In the genomic region with DNA sequence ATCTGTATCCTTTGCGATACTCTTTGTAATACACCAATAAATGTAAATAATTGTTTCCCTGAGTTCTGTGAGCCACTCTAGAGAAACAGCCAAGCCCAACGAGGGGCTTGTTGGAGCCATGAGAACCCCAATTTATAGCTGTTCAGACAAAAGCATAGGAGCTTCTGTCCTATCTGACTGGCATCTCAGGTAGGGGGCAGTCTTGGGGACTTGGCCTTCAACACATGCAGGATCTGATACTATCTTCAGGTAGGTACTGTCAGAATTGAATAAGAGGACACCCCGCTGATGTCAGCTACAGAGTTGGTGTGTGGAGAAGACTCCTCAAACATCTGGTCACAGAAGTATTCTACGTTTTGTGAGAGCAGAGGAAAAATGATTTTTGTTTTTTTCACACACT, we compare ENCODE assay signal across 16 cellular contexts. TPM values are rescaled to one million over a fixed set of nuclear protein-coding genes. Genes with fewer than 3 reads are reported as not detected.
DNase-seq lines count a peak whose midpoint lies in the region; ATAC-seq and TF ChIP-seq lines count a peak whose summit lies in the region.
"Had no signal": no experiment of that assay in that cellular context is flagged by ENCODE, and none has a peak within 500 bp of the region (broad histone marks: within the 10 kb centered on the region; RNA-seq: fewer than 3 reads in every experiment).

No MANE protein-coding gene starts in this region.

- H4K20me1 ChIP-seq in GM23338 (replicated peaks; ENCODE audit: insufficient read depth) (peaks cover 4% of the 10 kb centered on the region), OCI-LY1 (ENCODE audit: insufficient read depth, low read length) (no peaks in the 10 kb centered on the region)
- H4K20me1 ChIP-seq: BLaER1 had no signal

- H3K27ac Mint-ChIP-seq in activated CD4-positive, alpha-beta T cell treated with anti-CD3 and anti-CD28 coated beads, Interleukin-2, amount 10 ng/mL, durations not matched to agents 24 days and 14 days: no peak overlapping the region
- no peak overlapping the region for H3K27ac Mint-ChIP-seq in activated CD4-positive, alpha-beta T cell treated with anti-CD3 and anti-CD28 coated beads for 36 hours
- H3K27ac Mint-ChIP-seq in GM23338 (no peak overlapping the region), endodermal cell (no peak overlapping the region)
- H3K27ac Mint-ChIP-seq: HFFc6 had no signal

- WGBS in endodermal cell (ENCODE audit: insufficient coverage in 1 of 2, insufficient read length in 1 of 2), 2 experiments: 94% methylated on average over 2 to 3 of the region's 4 CpGs

- H3K4me3 ChIP-seq in GM23338 (no peak overlapping the region), OCI-LY1 (ENCODE audit: low read depth, low read length, poor library complexity, severe bottlenecking) (no peak overlapping the region), endodermal cell (ENCODE audit: low read length) (no peak overlapping the region)
- H3K4me3 ChIP-seq: BLaER1, GM12878 had no signal

- peak; percentile 32 to 45; a peak in 3 of 4 replicates for TF ChIP-seq CTCF in GM23338 (conservative IDR thresholded peaks at IDR 0.05; ENCODE audit: low read depth in 2 of 2)
- TF ChIP-seq CTCF in OCI-LY1 (IDR thresholded peaks at IDR 0.05; ENCODE audit: low read length): peak; percentile 14; the same call in 1 of the 2 replicates
- TF ChIP-seq CTCF in endodermal cell (conservative IDR thresholded peaks at IDR 0.05): peak; percentile 44

- H3K4me1 ChIP-seq in GM23338 (ENCODE audit: insufficient read depth) (no peaks in the 10 kb centered on the region), OCI-LY1 (ENCODE audit: insufficient read depth, low read length, severe bottlenecking) (no peaks in the 10 kb centered on the region), endodermal cell (ENCODE audit: control insufficient read depth, insufficient read depth, low read length) (peaks cover 5% of the 10 kb centered on the region)
- H3K4me1 ChIP-seq: BLaER1 had no signal

- H3K4me2 ChIP-seq in GM23338 (no peak overlapping the region), OCI-LY1 (ENCODE audit: low read length) (no peak overlapping the region)
- H3K4me2 ChIP-seq: BLaER1 had no signal

- H2AFZ ChIP-seq in GM23338 (no peak overlapping the region), OCI-LY1 (ENCODE audit: low read length) (no peak overlapping the region)

- no peak overlapping the region for H3K4me3 Mint-ChIP-seq in activated CD4-positive, alpha-beta T cell treated with anti-CD3 and anti-CD28 coated beads, Interleukin-2, amount 10 ng/mL, durations not matched to agents 24 days and 14 days
- H3K4me3 Mint-ChIP-seq in activated CD4-positive, alpha-beta T cell treated with anti-CD3 and anti-CD28 coated beads for 36 hours: no peak overlapping the region
- H3K4me3 Mint-ChIP-seq in GM23338 (no peak overlapping the region), endodermal cell (no peak overlapping the region)
- H3K4me3 Mint-ChIP-seq: HFFc6 had no signal

- DNase-seq in activated CD4-positive, alpha-beta T cell treated with anti-CD3 and anti-CD28 coated beads, Interleukin-2, amount 10 ng/mL, durations not matched to agents 24 days and 14 days: peak; percentile 58
- no peak for DNase-seq in activated CD4-positive, alpha-beta T cell treated with anti-CD3 and anti-CD28 coated beads for 36 hours
- DNase-seq in GM23338 (ENCODE audit: low spot score) (peak; percentile 17), endodermal cell (no peak), foreskin melanocyte (no peak), kidney tubule cell (ENCODE audit: low spot score) (no peak), NCI-H446 (lab: John Stamatoyannopoulos, UW) (no peak)
- DNase-seq: 8988T, AML-193, DMS53, GF-D8, HCEC 1CT, HFFc6 had no signal

- 0 out of 2 replicates have a peak, but pooled peaks cover 4% of the 10 kb centered on the region for H3F3A ChIP-seq in GM23338 (replicated peaks; ENCODE audit: low read depth)
- peaks cover 4% of the 10 kb centered on the region; the same call in 1 of the 2 replicates for H3F3A ChIP-seq in OCI-LY1 (ENCODE audit: insufficient read depth, low read length)

- CTCF ChIA-PET in activated CD4-positive, alpha-beta T cell treated with anti-CD3 and anti-CD28 coated beads for 36 hours (lab: Charles Lee): interaction anchor here (0.7 to 1.2 kb wide), 3 partner anchors 25 to 112 kb away, joined by 3 read pairs; a partner anchor contains a TSS

- H3K27me3 ChIP-seq in GM23338 (ENCODE audit: insufficient read depth) (no peaks in the 10 kb centered on the region), OCI-LY1 (ENCODE audit: insufficient read depth, low read length) (no peaks in the 10 kb centered on the region), endodermal cell (ENCODE audit: control insufficient read depth, insufficient read depth, low read length, poor library complexity, severe bottlenecking) (no peaks in the 10 kb centered on the region)
- H3K27me3 ChIP-seq: BLaER1 had no signal

- H3K27ac ChIP-seq in GM23338 (ENCODE audit: low read depth): no peak overlapping the region
- H3K27ac ChIP-seq in OCI-LY1 (ENCODE audit: low read depth, low read length, poor library complexity, severe bottlenecking): no peak overlapping the region
- no peak overlapping the region for H3K27ac ChIP-seq in endodermal cell (ENCODE audit: low read depth, low read length)
- H3K27ac ChIP-seq: BLaER1 had no signal

- H3K36me3 ChIP-seq in GM23338 (ENCODE audit: insufficient read depth) (no peaks in the 10 kb centered on the region), OCI-LY1 (ENCODE audit: insufficient read depth, low read length) (peaks cover 38% of the 10 kb centered on the region), endodermal cell (ENCODE audit: control insufficient read depth, insufficient read depth, low read length) (no peaks in the 10 kb centered on the region)

- H3K9me3 Mint-ChIP-seq in activated CD4-positive, alpha-beta T cell treated with anti-CD3 and anti-CD28 coated beads, Interleukin-2, amount 10 ng/mL, durations not matched to agents 24 days and 14 days: no peaks in the 10 kb centered on the region
- H3K9me3 Mint-ChIP-seq in activated CD4-positive, alpha-beta T cell treated with anti-CD3 and anti-CD28 coated beads for 36 hours (ENCODE audit: low read depth): no peaks in the 10 kb centered on the region
- no peaks in the 10 kb centered on the region for H3K9me3 Mint-ChIP-seq in GM23338
- H3K9me3 Mint-ChIP-seq in endodermal cell: no peaks in the 10 kb centered on the region
- H3K9me3 Mint-ChIP-seq: HFFc6 had no signal

- no peak for ATAC-seq in activated CD4-positive, alpha-beta T cell treated with anti-CD3 and anti-CD28 coated beads for 36 hours
- ATAC-seq in GM23338: no peak
- ATAC-seq: GM12878 had no signal

- H3K27me3 Mint-ChIP-seq in activated CD4-positive, alpha-beta T cell treated with anti-CD3 and anti-CD28 coated beads, Interleukin-2, amount 10 ng/mL, durations not matched to agents 24 days and 14 days: no peaks in the 10 kb centered on the region
- no peaks in the 10 kb centered on the region for H3K27me3 Mint-ChIP-seq in activated CD4-positive, alpha-beta T cell treated with anti-CD3 and anti-CD28 coated beads for 36 hours
- H3K27me3 Mint-ChIP-seq in GM23338 (ENCODE audit: insufficient read depth, low read depth, poor library complexity) (no peaks in the 10 kb centered on the region), endodermal cell (ENCODE audit: insufficient read depth) (no peaks in the 10 kb centered on the region)

- H3K9ac ChIP-seq in OCI-LY1 (ENCODE audit: low read length) (no peak overlapping the region), endodermal cell (ENCODE audit: extremely low read depth, low read length, poor library complexity, severe bottlenecking) (no peak overlapping the region)
- H3K9ac ChIP-seq: BLaER1 had no signal

- H3K9me3 ChIP-seq in OCI-LY1 (ENCODE audit: low read length): no peaks in the 10 kb centered on the region
- no peaks in the 10 kb centered on the region for H3K9me3 ChIP-seq in endodermal cell (ENCODE audit: control insufficient read depth, low read length)
- H3K9me3 ChIP-seq: BLaER1 had no signal

- peaks cover 3% of the 10 kb centered on the region for H3K4me1 Mint-ChIP-seq in activated CD4-positive, alpha-beta T cell treated with anti-CD3 and anti-CD28 coated beads, Interleukin-2, amount 10 ng/mL, durations not matched to agents 24 days and 14 days
- H3K4me1 Mint-ChIP-seq in activated CD4-positive, alpha-beta T cell treated with anti-CD3 and anti-CD28 coated beads for 36 hours: no peaks in the 10 kb centered on the region
- no peaks in the 10 kb centered on the region for H3K4me1 Mint-ChIP-seq in GM23338
- H3K4me1 Mint-ChIP-seq in endodermal cell: peaks cover 6% of the 10 kb centered on the region

- H3K79me2 ChIP-seq in GM23338 (replicated peaks; ENCODE audit: insufficient read depth) (no peaks in the 10 kb centered on the region), OCI-LY1 (ENCODE audit: insufficient read depth, low read length) (no peaks in the 10 kb centered on the region)

- peaks cover 7% of the 10 kb centered on the region for H3K36me3 Mint-ChIP-seq in activated CD4-positive, alpha-beta T cell treated with anti-CD3 and anti-CD28 coated beads, Interleukin-2, amount 10 ng/mL, durations not matched to agents 24 days and 14 days (ENCODE audit: low read depth)
- peaks cover 5% of the 10 kb centered on the region for H3K36me3 Mint-ChIP-seq in activated CD4-positive, alpha-beta T cell treated with anti-CD3 and anti-CD28 coated beads for 36 hours (ENCODE audit: low read depth)
- H3K36me3 Mint-ChIP-seq in GM23338 (ENCODE audit: low read depth) (no peaks in the 10 kb centered on the region), endodermal cell (ENCODE audit: low read depth) (no peaks in the 10 kb centered on the region)

- intact Hi-C loops in activated CD4-positive, alpha-beta T cell treated with anti-CD3 and anti-CD28 coated beads, Interleukin-2, amount 10 ng/mL, durations not matched to agents 24 days and 14 days (cut with micrococcal nuclease): loop anchor here (5.0 kb wide), 1 partner anchor 785 kb away; no protein-coding TSS in a partner anchor
- intact Hi-C loops in activated CD4-positive, alpha-beta T cell treated with anti-CD3 and anti-CD28 coated beads for 36 hours (cut with DNase I, micrococcal nuclease): no loop called here

- H3K9me2 ChIP-seq in GM23338 (ENCODE audit: insufficient read depth) (no peaks in the 10 kb centered on the region), OCI-LY1 (ENCODE audit: low read depth, low read length) (no peaks in the 10 kb centered on the region)

- POLR2A ChIA-PET in activated CD4-positive, alpha-beta T cell treated with anti-CD3 and anti-CD28 coated beads for 36 hours (lab: Charles Lee): interaction anchor here (0.6 kb wide), 1 partner anchor 1813 kb away, joined by 8 read pairs; no protein-coding TSS in a partner anchor

RNA-seq across cellular contexts. Expression of a gene that starts 25.3 kb away (rescaled TPM):
- 4.7 and 6.2 TPM in 2 replicates for total RNA-seq in activated CD4-positive, alpha-beta T cell treated with anti-CD3 and anti-CD28 coated beads, Interleukin-2, amount 10 ng/mL, durations not matched to agents 24 days and 14 days
- 1 to 10 TPM; 4.0 to 5.2 TPM for total RNA-seq in activated CD4-positive, alpha-beta T cell treated with anti-CD3 and anti-CD28 coated beads for 36 hours
- total RNA-seq in GM23338 (2014; rRNA removed; shearing (Covaris generic)): 13.3 and 13.6 TPM in 2 replicates
- 14.0 and 14.6 TPM in 2 replicates for polyA plus RNA-seq in GM23338 (2016; fragmentation: Nextera tagmentation; extraction: Ambion mirVana)
- total RNA-seq in endodermal cell: 10 to 100 TPM; 11.5 to 17.5 TPM
- polyA plus RNA-seq in endodermal cell (2013, experiment 1 of 2): 16.0 TPM
- 15.3 TPM for polyA plus RNA-seq in endodermal cell (2013, experiment 2 of 2)

RNA-seq across cellular contexts. Expression of a gene that starts 25.6 kb away (rescaled TPM):
- total RNA-seq in activated CD4-positive, alpha-beta T cell treated with anti-CD3 and anti-CD28 coated beads, Interleukin-2, amount 10 ng/mL, durations not matched to agents 24 days and 14 days: 0.07 and 0.24 TPM in 2 replicates
- under 1 TPM; 0.04 to 0.14 TPM for total RNA-seq in activated CD4-positive, alpha-beta T cell treated with anti-CD3 and anti-CD28 coated beads for 36 hours
- total RNA-seq in GM23338 (2014; rRNA removed; shearing (Covaris generic)): 3.3 and 5.2 TPM in 2 replicates
- 2.2 and 2.4 TPM in 2 replicates for polyA plus RNA-seq in GM23338 (2016; fragmentation: Nextera tagmentation; extraction: Ambion mirVana)
- total RNA-seq in endodermal cell: 1 to 10 TPM; 8.8 to 9.3 TPM
- 7.1 TPM for polyA plus RNA-seq in endodermal cell (2013, experiment 1 of 2)
- polyA plus RNA-seq in endodermal cell (2013, experiment 2 of 2): 8.2 TPM

Comparison
In these comparisons a context has a peak if more than half of its experiments do, and no peak if none do; other contexts are left out.
1. DNase-seq: peak in activated CD4-positive, alpha-beta T cell treated with anti-CD3 and anti-CD28 coated beads, Interleukin-2, amount 10 ng/mL, durations not matched to agents 24 days and 14 days (single experiment) and GM23338 (single experiment); none in activated CD4-positive, alpha-beta T cell treated with anti-CD3 and anti-CD28 coated beads for 36 hours (single experiment), endodermal cell (single experiment), foreskin melanocyte (single experiment), kidney tubule cell (single experiment) and NCI-H446 (0 of 2).
2. Peak in every context shown above with its lines, with median percentiles within 50 percentile points of each other: CTCF ChIP-seq.